Comparison of ENCODE assay signal across 25 cellular contexts in genomic region chr11:75766449-75767227, GRCh38. TPM values are rescaled to one million over a fixed set of nuclear protein-coding genes. Genes with fewer than 3 reads are reported as not detected.
A peak's percentile ranks its signal among the peaks of the same experiment; 100 is the strongest.
DNase-seq lines count a peak whose midpoint lies in the region; ATAC-seq and TF ChIP-seq lines count a peak whose summit lies in the region.
"Had no signal": no experiment of that assay in that cellular context is flagged by ENCODE, and none has a peak within 500 bp of the region (broad histone marks: within the 10 kb centered on the region; RNA-seq: fewer than 3 reads in every experiment).

No MANE protein-coding gene starts in this region.

- peaks cover 2% of the 10 kb centered on the region for H3K36me3 Mint-ChIP-seq in activated T-helper 1 cell treated with anti-CD3 and anti-CD28 coated beads, Interleukin-12 subunit alpha, Interleukin-12 subunit beta, Interleukin-2, Interleukin-4 antibody, amounts not matched to agents 30 ng/mL and 10 ng/mL and 1 ng/mL, durations not matched to agents 14 hours and 24 hours and 36 hours (ENCODE audit: low read depth)
- no peaks in the 10 kb centered on the region for H3K36me3 Mint-ChIP-seq in naive B cell
- H3K36me3 Mint-ChIP-seq: activated naive CD4-positive, alpha-beta T cell treated with anti-CD3 and anti-CD28 coated beads, Interleukin-2, amount 10 ng/mL, durations not matched to agents 7 days and 5 days; mesothelial cell of epicardium had no signal

- no peak for TF ChIP-seq CTCF in AG10803 (conservative IDR thresholded peaks at IDR 0.05; ENCODE audit: low read length)
- no peak for TF ChIP-seq CTCF in GM13976 (IDR thresholded peaks at IDR 0.05; ENCODE audit: borderline replicate concordance, control extremely low read depth, extremely low read depth, insufficient read depth, missing control alignments)
- TF ChIP-seq CTCF in RWPE1 (conservative IDR thresholded peaks at IDR 0.05; ENCODE audit: low read depth), result no peak

- in situ Hi-C loops in GM13976 (cut with MboI; ENCODE audit: low sequenced_read_pairs, unreplicated experiment), result no loop called here

- intact Hi-C loops in activated T-helper 1 cell treated with anti-CD3 and anti-CD28 coated beads, Interleukin-12 subunit alpha, Interleukin-12 subunit beta, Interleukin-2, Interleukin-4 antibody, amounts not matched to agents 30 ng/mL and 10 ng/mL and 1 ng/mL, durations not matched to agents 14 hours and 24 hours and 36 hours (cut with micrococcal nuclease), result no loop called here
- intact Hi-C loops in Right ventricle myocardium inferior (cut with DNase I), result no loop called here

- H3K4me1 Mint-ChIP-seq in activated T-helper 1 cell treated with anti-CD3 and anti-CD28 coated beads, Interleukin-12 subunit alpha, Interleukin-12 subunit beta, Interleukin-2, Interleukin-4 antibody, amounts not matched to agents 30 ng/mL and 10 ng/mL and 1 ng/mL, durations not matched to agents 14 hours and 24 hours and 36 hours (ENCODE audit: low read depth), result peaks cover 41% of the 10 kb centered on the region
- peaks cover 39 to 43% (median 40%) of the 10 kb centered on the region in 3 donors for H3K4me1 Mint-ChIP-seq in naive B cell

- no peak overlapping the region for H3K27ac Mint-ChIP-seq in activated T-helper 1 cell treated with anti-CD3 and anti-CD28 coated beads, Interleukin-12 subunit alpha, Interleukin-12 subunit beta, Interleukin-2, Interleukin-4 antibody, amounts not matched to agents 30 ng/mL and 10 ng/mL and 1 ng/mL, durations not matched to agents 14 hours and 24 hours and 36 hours
- peak overlapping the region in 4 of 6 donors; percentile 14 to 96 (median 66) for H3K27ac Mint-ChIP-seq in naive B cell
- H3K27ac Mint-ChIP-seq: activated naive CD4-positive, alpha-beta T cell treated with anti-CD3 and anti-CD28 coated beads, Interleukin-2, amount 10 ng/mL, durations not matched to agents 7 days and 5 days; GM23338; mesothelial cell of epicardium had no signal

- CTCF ChIA-PET in RWPE1 (lab: Yijun Ruan, JAX), result no interaction called here

- no peak overlapping the region for H3K4me3 ChIP-seq in AG10803 (ENCODE audit: low read length)
- H3K4me3 ChIP-seq: GM23338, Peyer's patch had no signal

- peaks cover 18% of the 10 kb centered on the region for H3K27me3 Mint-ChIP-seq in activated T-helper 1 cell treated with anti-CD3 and anti-CD28 coated beads, Interleukin-12 subunit alpha, Interleukin-12 subunit beta, Interleukin-2, Interleukin-4 antibody, amounts not matched to agents 30 ng/mL and 10 ng/mL and 1 ng/mL, durations not matched to agents 14 hours and 24 hours and 36 hours (ENCODE audit: insufficient read depth)
- H3K27me3 Mint-ChIP-seq in naive B cell, result peaks cover 0 to 10% (median 0%) of the 10 kb centered on the region in 3 donors

- no peaks in the 10 kb centered on the region for H3K9me3 Mint-ChIP-seq in activated T-helper 1 cell treated with anti-CD3 and anti-CD28 coated beads, Interleukin-12 subunit alpha, Interleukin-12 subunit beta, Interleukin-2, Interleukin-4 antibody, amounts not matched to agents 30 ng/mL and 10 ng/mL and 1 ng/mL, durations not matched to agents 14 hours and 24 hours and 36 hours
- H3K9me3 Mint-ChIP-seq in naive B cell, result no peaks in the 10 kb centered on the region
- H3K9me3 Mint-ChIP-seq: activated naive CD4-positive, alpha-beta T cell treated with anti-CD3 and anti-CD28 coated beads, Interleukin-2, amount 10 ng/mL, durations not matched to agents 7 days and 5 days; mesothelial cell of epicardium had no signal

- POLR2A ChIA-PET in RWPE1 (lab: Yijun Ruan, JAX; ENCODE audit: low non-redundant PET), result no interaction called here

- ATAC-seq in naive B cell (ENCODE audit: low read depth in 2 of 2), result no peak
- ATAC-seq in Right ventricle myocardium inferior, result no peak
- ATAC-seq in GM21717 (IDR thresholded peaks at IDR 0.05; ENCODE audit: unreplicated experiment), result no peak
- ATAC-seq: GM23338, left colon had no signal

- H3K27ac ChIP-seq in RWPE1, result no peak overlapping the region
- H3K27ac ChIP-seq: Peyer's patch, VCaP had no signal

- H3K4me3 Mint-ChIP-seq in activated T-helper 1 cell treated with anti-CD3 and anti-CD28 coated beads, Interleukin-12 subunit alpha, Interleukin-12 subunit beta, Interleukin-2, Interleukin-4 antibody, amounts not matched to agents 30 ng/mL and 10 ng/mL and 1 ng/mL, durations not matched to agents 14 hours and 24 hours and 36 hours, result peak overlapping the region; percentile 13
- H3K4me3 Mint-ChIP-seq in naive B cell, result peak overlapping the region in 4 of 8 donors; percentile 13 to 91 (median 68)
- H3K4me3 Mint-ChIP-seq: activated naive CD4-positive, alpha-beta T cell treated with anti-CD3 and anti-CD28 coated beads, Interleukin-2, amount 10 ng/mL, durations not matched to agents 7 days and 5 days; GM23338 had no signal

- DNase-seq in AG10803 (ENCODE audit: low read depth), result peak; percentile 17
- peak; percentile 64 for DNase-seq in GM13976 (ENCODE audit: low spot score)
- DNase-seq in activated T-helper 1 cell treated with anti-CD3 and anti-CD28 coated beads, Interleukin-12 subunit alpha, Interleukin-12 subunit beta, Interleukin-2, Interleukin-4 antibody, amounts not matched to agents 30 ng/mL and 10 ng/mL and 1 ng/mL, durations not matched to agents 14 hours and 24 hours and 36 hours (ENCODE audit: low spot score), result no peak
- no peak for DNase-seq in naive B cell
- no peak for DNase-seq in SHP77 treated with DMSO at 0.1 percent for 48 hours (lab: John Stamatoyannopoulos, UW)
- DNase-seq in RWPE1 (ENCODE audit: low spot score), result no peak
- no peak for DNase-seq in Right ventricle myocardium inferior (ENCODE audit: missing footprints)
- DNase-seq: activated T-cell treated with anti-CD3 and anti-CD28 coated beads, Interleukin-2, amount 50 U/mL, for 1 hour; aorta; caudate nucleus; dermis blood vessel endothelial cell; left colon; NCI-H1105; NCI-H2081 treated with DMSO at 0.1 percent for 48 hours; NCI-H510A; NK-92 treated with Interleukin-12 subunit alpha and Interleukin-12 subunit beta, amount 100 ng/mL, for 24 hours; Peyer's patch; stimulated activated CD8-positive, alpha-beta memory T cell treated with anti-CD3 and anti-CD28 coated beads, Interleukin-4, amount 100 ng/mL, for 48 hours had no signal

RNA-seq across cellular contexts. Expression of gene DGAT2, which starts 1.9 kb away (rescaled TPM):
- 9.8 and 11.0 TPM in 2 replicates for total RNA-seq in activated T-helper 1 cell treated with anti-CD3 and anti-CD28 coated beads, Interleukin-12 subunit alpha, Interleukin-12 subunit beta, Interleukin-2, Interleukin-4 antibody, amounts not matched to agents 30 ng/mL and 10 ng/mL and 1 ng/mL, durations not matched to agents 14 hours and 24 hours and 36 hours
- polyA plus RNA-seq in naive B cell (ENCODE audit: low read depth in 6 of 6), result 10 to 100 TPM in 2 of 6 donors, 1 to 10 TPM in 4; 3.1 to 14.6 (median 7.6) TPM
- total RNA-seq in Right ventricle myocardium inferior, result 25.5 TPM

RNA-seq across cellular contexts. Expression of gene UVRAG, which starts 48.4 kb away (rescaled TPM):
- total RNA-seq in activated T-helper 1 cell treated with anti-CD3 and anti-CD28 coated beads, Interleukin-12 subunit alpha, Interleukin-12 subunit beta, Interleukin-2, Interleukin-4 antibody, amounts not matched to agents 30 ng/mL and 10 ng/mL and 1 ng/mL, durations not matched to agents 14 hours and 24 hours and 36 hours, result 18.6 and 19.5 TPM in 2 replicates
- polyA plus RNA-seq in naive B cell (ENCODE audit: low read depth in 6 of 6), result 10 to 100 TPM; 39.6 to 94.0 (median 70.8) TPM
- total RNA-seq in Right ventricle myocardium inferior, result 15.1 TPM

RNA-seq across cellular contexts. Expression of gene MOGAT2, which starts 49.0 kb away (rescaled TPM):
- not detected in 2 replicates for total RNA-seq in activated T-helper 1 cell treated with anti-CD3 and anti-CD28 coated beads, Interleukin-12 subunit alpha, Interleukin-12 subunit beta, Interleukin-2, Interleukin-4 antibody, amounts not matched to agents 30 ng/mL and 10 ng/mL and 1 ng/mL, durations not matched to agents 14 hours and 24 hours and 36 hours
- not detected for polyA plus RNA-seq in naive B cell (ENCODE audit: low read depth in 6 of 6)
- total RNA-seq in Right ventricle myocardium inferior, result 0.22 TPM
- total RNA-seq: aorta; dermis blood vessel endothelial cell; GM23338; mesothelial cell of epicardium; T-helper 2 cell treated with Interferon-gamma antibody and Interleukin-4, amounts not matched to agents 100 ng/mL and 5 ng/mL, for 36 hours had no signal
- polyA plus RNA-seq: GM23338, neural cell had no signal

Comparison
In these comparisons a context has a peak if more than half of its experiments do, and no peak if none do; other contexts are left out.
1. DNase-seq: peak in AG10803 (single experiment) and GM13976 (single experiment); none in activated T-helper 1 cell treated with anti-CD3 and anti-CD28 coated beads, Interleukin-12 subunit alpha, Interleukin-12 subunit beta, Interleukin-2, Interleukin-4 antibody, amounts not matched to agents 30 ng/mL and 10 ng/mL and 1 ng/mL, durations not matched to agents 14 hours and 24 hours and 36 hours (single experiment), naive B cell (single experiment), SHP77 treated with DMSO at 0.1 percent for 48 hours (single experiment), RWPE1 (single experiment) and Right ventricle myocardium inferior (single experiment).